ENCODE assay signal across 1 cellular context in the genomic region with DNA sequence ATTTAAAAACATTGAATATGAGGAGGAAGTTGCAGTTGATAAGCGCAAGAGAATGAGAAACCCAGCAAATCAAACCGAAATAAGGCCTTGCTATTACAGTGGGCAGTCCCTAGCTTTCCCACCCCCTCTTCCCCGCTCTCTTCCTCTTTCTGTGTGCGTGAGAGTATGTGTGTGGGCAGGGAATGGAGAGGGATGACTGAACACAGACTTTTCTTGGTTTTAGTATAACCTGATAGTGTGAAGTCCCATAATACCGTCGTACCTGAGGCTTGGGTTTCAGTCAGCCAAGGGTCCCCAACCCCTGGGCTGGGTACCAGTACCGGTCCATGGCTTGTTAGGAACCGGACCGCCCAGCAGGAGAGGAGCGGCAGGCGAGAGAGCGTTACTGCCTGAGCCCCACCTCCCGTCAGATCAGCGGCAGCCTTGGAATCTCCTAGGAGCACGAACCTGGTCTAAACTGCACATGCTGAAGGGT.
TF ChIP-seq lines count a peak whose summit lies in the region.

No MANE protein-coding gene starts in this region.

TF ChIP-seq in GM12878, 131 proteins besides CTCF, POLR2A, EP300 and RAD21 (continued from another document):
- TF ChIP-seq BCL3 (IDR thresholded peaks at IDR 0.05; ENCODE audit: borderline replicate concordance, insufficient read depth, low read depth, low read length, poor library complexity, severe bottlenecking), result peak; percentile 75
- no peak for TF ChIP-seq SP1 (IDR thresholded peaks at IDR 0.05; ENCODE audit: low read depth, low read length)
- TF ChIP-seq POLR2AphosphoS5 (IDR thresholded peaks at IDR 0.05; ENCODE audit: low read length), result peak; percentile 22; the same call in 1 of the 2 replicates
- TF ChIP-seq, protein P1, sequence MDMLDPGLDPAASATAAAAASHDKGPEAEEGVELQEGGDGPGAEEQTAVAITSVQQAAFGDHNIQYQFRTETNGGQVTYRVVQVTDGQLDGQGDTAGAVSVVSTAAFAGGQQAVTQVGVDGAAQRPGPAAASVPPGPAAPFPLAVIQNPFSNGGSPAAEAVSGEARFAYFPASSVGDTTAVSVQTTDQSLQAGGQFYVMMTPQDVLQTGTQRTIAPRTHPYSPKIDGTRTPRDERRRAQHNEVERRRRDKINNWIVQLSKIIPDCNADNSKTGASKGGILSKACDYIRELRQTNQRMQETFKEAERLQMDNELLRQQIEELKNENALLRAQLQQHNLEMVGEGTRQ (IDR thresholded peaks at IDR 0.05; ENCODE audit: borderline replicate concordance, low read depth, low read length), result no peak
- TF ChIP-seq KDM1A (IDR thresholded peaks at IDR 0.05; ENCODE audit: borderline replicate concordance), result no peak
- no peak for TF ChIP-seq RB1 (IDR thresholded peaks at IDR 0.05; ENCODE audit: borderline replicate concordance)
- TF ChIP-seq POU2F2 (IDR thresholded peaks at IDR 0.05; ENCODE audit: borderline replicate concordance, low read depth, low read length), result peak; percentile 66; the same call in 1 of the 3 replicates
- TF ChIP-seq STAT1 (conservative IDR thresholded peaks at IDR 0.05), result no peak
- TF ChIP-seq ZBTB11 (CRISPR knock-in tag; IDR thresholded peaks at IDR 0.05), result no peak
- no peak for TF ChIP-seq MYC (IDR thresholded peaks at IDR 0.05; ENCODE audit: insufficient read depth, insufficient read length, insufficient replicate concordance, low read length, severe bottlenecking)
- TF ChIP-seq, protein P2, sequence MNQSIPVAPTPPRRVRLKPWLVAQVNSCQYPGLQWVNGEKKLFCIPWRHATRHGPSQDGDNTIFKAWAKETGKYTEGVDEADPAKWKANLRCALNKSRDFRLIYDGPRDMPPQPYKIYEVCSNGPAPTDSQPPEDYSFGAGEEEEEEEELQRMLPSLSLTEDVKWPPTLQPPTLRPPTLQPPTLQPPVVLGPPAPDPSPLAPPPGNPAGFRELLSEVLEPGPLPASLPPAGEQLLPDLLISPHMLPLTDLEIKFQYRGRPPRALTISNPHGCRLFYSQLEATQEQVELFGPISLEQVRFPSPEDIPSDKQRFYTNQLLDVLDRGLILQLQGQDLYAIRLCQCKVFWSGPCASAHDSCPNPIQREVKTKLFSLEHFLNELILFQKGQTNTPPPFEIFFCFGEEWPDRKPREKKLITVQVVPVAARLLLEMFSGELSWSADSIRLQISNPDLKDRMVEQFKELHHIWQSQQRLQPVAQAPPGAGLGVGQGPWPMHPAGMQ (IDR thresholded peaks at IDR 0.05; ENCODE audit: borderline replicate concordance), result no peak
- no peak for TF ChIP-seq HDAC2 (IDR thresholded peaks at IDR 0.05)
- peak in 1 of 2 experiments; percentile 85; a peak in 2 of 4 replicates for TF ChIP-seq ETV6 (conservative IDR thresholded peaks at IDR 0.05 in 1 of 2, IDR thresholded peaks at IDR 0.05 in 1 of 2; ENCODE audit: borderline replicate concordance in 1 of 2, low read depth in 1 of 2)
- TF ChIP-seq MYB (IDR thresholded peaks at IDR 0.05; ENCODE audit: borderline replicate concordance, low read depth, low read length), result no peak
TF ChIP-seq in GM12878: peak in this region for 34.
